ENCODE assay signal across 27 cellular contexts in genomic region chr4:178427663-178428062, GRCh38.
"Had no signal": no experiment of that assay in that cellular context is flagged by ENCODE, and none has a peak within 500 bp of the region (broad histone marks: within the 10 kb centered on the region; RNA-seq: fewer than 3 reads in every experiment).

No MANE protein-coding gene starts in this region.

- H3K27me3 ChIP-seq: stomach, suprapubic skin, testis, thyroid gland, tibial artery, tibial nerve, transverse colon, upper lobe of left lung, upper lobe of right lung, uterus, vagina had no signal

- FAIRE-seq: urothelium cell line had no signal

- H3K36me3 ChIP-seq: stomach, suprapubic skin, thoracic aorta, thyroid gland, tibial artery, tibial nerve, transverse colon, upper lobe of left lung, upper lobe of right lung, uterus, vagina had no signal

- ATAC-seq: stimulated activated effector memory CD8-positive, alpha-beta T cell treated with anti-CD3 and anti-CD28 coated beads, Interleukin-12 subunit alpha, Interleukin-12 subunit beta, amount 100 ng/mL, for 72 hours; stimulated activated memory B cell treated with anti-CD40 and anti-IgM and Interleukin-4, amounts not matched to agents 10 μg/mL and 1 μg/mL and 100 μg/mL, for 72 hours; stimulated activated naive B cell treated with anti-CD40 and anti-IgM and Interleukin-4, amounts not matched to agents 10 μg/mL and 1 μg/mL and 100 μg/mL, for 72 hours; stimulated activated naive CD8-positive, alpha-beta T cell treated with anti-CD3 and anti-CD28 coated beads, Interleukin-15, amount 100 ng/mL, for 72 hours; stimulated activated naive CD8-positive, alpha-beta T cell treated with anti-CD3 and anti-CD28 coated beads, Interleukin-15, Interleukin-2, amounts not matched to agents 100 U/mL and 50 U/mL, for 24 hours; upper lobe of right lung had no signal

- H3K4me1 ChIP-seq: stomach, suprapubic skin, testis, thyroid gland, tibial artery, tibial nerve, transverse colon, upper lobe of left lung, upper lobe of right lung, uterus, vagina had no signal

- H3K27ac ChIP-seq: stomach, suprapubic skin, testis, thoracic aorta, thyroid gland, tibial artery, tibial nerve, transverse colon, upper lobe of left lung, upper lobe of right lung, uterus, vagina had no signal

- H3K4me3 ChIP-seq: stomach, suprapubic skin, testis, thoracic aorta, thyroid gland, tibial artery, tibial nerve, transverse colon, upper lobe of left lung, upper lobe of right lung, uterus, vagina had no signal

- DNase-seq: stimulated activated CD4-positive, alpha-beta T cell treated with anti-CD3 and anti-CD28 coated beads, Interleukin-2, amount 100 ng/mL, for 48 hours; stimulated activated CD4-positive, alpha-beta T cell treated with anti-CD3 and anti-CD28 coated beads, Interleukin-4, amount 100 ng/mL, for 1 hour; stimulated activated CD4-positive, alpha-beta T cell treated with anti-CD3 and anti-CD28 coated beads, Interleukin-4, amount 100 ng/mL, for 24 hours; stimulated activated CD4-positive, alpha-beta T cell treated with anti-CD3 and anti-CD28 coated beads, Interleukin-4, amount 100 ng/mL, for 4 hours; stimulated activated CD8-positive, alpha-beta memory T cell treated with anti-CD3 and anti-CD28 coated beads, Interleukin-4, amount 100 ng/mL, for 48 hours; stimulated activated naive B cell treated with anti-CD40 and anti-IgM and Interleukin-4, amounts not matched to agents 10 μg/mL and 1 μg/mL and 100 μg/mL, for 72 hours; stimulated activated naive CD4-positive, alpha-beta T cell; stimulated activated naive CD4-positive, alpha-beta T cell treated with Interleukin-2 at 50 U/mL for 16 hours; stimulated activated naive CD8-positive, alpha-beta T cell treated with anti-CD3 and anti-CD28 coated beads, Interleukin-15, amount 100 ng/mL, for 72 hours; stimulated activated naive CD8-positive, alpha-beta T cell treated with anti-CD3 and anti-CD28 coated beads, Interleukin-15, Interleukin-2, amounts not matched to agents 100 U/mL and 50 U/mL, for 24 hours; stomach; substantia nigra; testis; thyroid gland; tibial artery; transverse colon; trophoblast cell; upper lobe of left lung; upper lobe of right lung; uterus had no signal

- H3K9me3 ChIP-seq: stomach, suprapubic skin, testis, thoracic aorta, thyroid gland, tibial artery, tibial nerve, transverse colon, upper lobe of left lung, upper lobe of right lung, uterus, vagina had no signal
